9 cellular contexts compared by ENCODE assay signal in genomic region chr5:168793844-168794837, GRCh38.
A peak's percentile ranks its signal among the peaks of the same experiment; 100 is the strongest.
DNase-seq lines count a peak whose midpoint lies in the region; ATAC-seq, FAIRE-seq and TF ChIP-seq lines count a peak whose summit lies in the region.
"Had no signal": no experiment of that assay in that cellular context is flagged by ENCODE, and none has a peak within 500 bp of the region (broad histone marks: within the 10 kb centered on the region; RNA-seq: fewer than 3 reads in every experiment).

No MANE protein-coding gene starts in this region.

- peaks cover 2 to 64% of the 10 kb centered on the region in 2 experiments; a peak in 4 of 5 replicates for H3K27me3 ChIP-seq in HepG2 (ENCODE audit: control insufficient read depth in 1 of 2, insufficient read depth in 2 of 2, low read length in 2 of 2)
- no peaks in the 10 kb centered on the region for H3K27me3 ChIP-seq in upper lobe of right lung
- H3K27me3 ChIP-seq in neuronal stem cell (ENCODE audit: control insufficient read depth in 3 of 3, insufficient read depth in 3 of 3, low read depth in 1 of 3, low read length in 3 of 3) = no peaks in the 10 kb centered on the region

- H3K27ac Mint-ChIP-seq in activated naive CD4-positive, alpha-beta T cell treated with anti-CD3 and anti-CD28 coated beads, Interleukin-2, amount 50 U/mL, for 72 hours = peak overlapping the region in 1 of 2 donors; percentile 38
- no peak overlapping the region for H3K27ac Mint-ChIP-seq in activated naive CD4-positive, alpha-beta T cell treated with anti-CD3 and anti-CD28 coated beads, Interleukin-2, amount 10 ng/mL, durations not matched to agents 7 days and 5 days

- H3K36me3 ChIP-seq in HepG2 (replicated peaks in 1 of 2; ENCODE audit: control insufficient read depth in 1 of 2, insufficient read depth in 2 of 2, low read length in 2 of 2) = no peaks in the 10 kb centered on the region
- H3K36me3 ChIP-seq in upper lobe of right lung = no peaks in the 10 kb centered on the region
- no peaks in the 10 kb centered on the region for H3K36me3 ChIP-seq in neuronal stem cell (replicated peaks in 1 of 2; ENCODE audit: control insufficient read depth in 2 of 2, insufficient read depth in 2 of 2, low read length in 2 of 2)

- no TSS peak for BruUV-seq in HepG2 (replicated peaks; lab: Mats Ljungman, UMichigan)

- no peak overlapping the region for H3K23ac ChIP-seq in neuronal stem cell (ENCODE audit: low read depth, low read length, poor library complexity)

- H3K36me3 Mint-ChIP-seq in activated naive CD4-positive, alpha-beta T cell treated with anti-CD3 and anti-CD28 coated beads, Interleukin-2, amount 50 U/mL, for 72 hours = no peaks in the 10 kb centered on the region
- no peaks in the 10 kb centered on the region for H3K36me3 Mint-ChIP-seq in activated naive CD4-positive, alpha-beta T cell treated with anti-CD3 and anti-CD28 coated beads, Interleukin-2, amount 10 ng/mL, durations not matched to agents 7 days and 5 days

- H2AFZ ChIP-seq in HepG2 (ENCODE audit: low read length) (no peak overlapping the region), neuronal stem cell (ENCODE audit: low read length) (no peak overlapping the region)

- no peak overlapping the region for H2BK120ac ChIP-seq in neuronal stem cell (ENCODE audit: low read depth, low read length)

- CTCF ChIA-PET in activated naive CD4-positive, alpha-beta T cell treated with anti-CD3 and anti-CD28 coated beads, Interleukin-2, amount 10 ng/mL, durations not matched to agents 7 days and 5 days (lab: Charles Lee) = no interaction called here
- CTCF ChIA-PET in HepG2 (lab: Yijun Ruan, JAX; ENCODE audit: low intra/inter-chr PET ratio, low total read pairs) = no interaction called here

- no peak overlapping the region for H3K14ac ChIP-seq in neuronal stem cell (ENCODE audit: low read length)

- peaks cover 15% of the 10 kb centered on the region for H3K27me3 Mint-ChIP-seq in activated naive CD4-positive, alpha-beta T cell treated with anti-CD3 and anti-CD28 coated beads, Interleukin-2, amount 10 ng/mL, durations not matched to agents 7 days and 5 days

- peaks cover 10% of the 10 kb centered on the region for H3K4me1 Mint-ChIP-seq in activated naive CD4-positive, alpha-beta T cell treated with anti-CD3 and anti-CD28 coated beads, Interleukin-2, amount 10 ng/mL, durations not matched to agents 7 days and 5 days

- H3K79me1 ChIP-seq in neuronal stem cell (ENCODE audit: low read depth, low read length) = no peaks in the 10 kb centered on the region

- H3K9ac ChIP-seq in HepG2 (ENCODE audit: insufficient read depth, low read depth, low read length) (no peak overlapping the region), neuronal stem cell (ENCODE audit: low read depth, low read length, poor library complexity) (no peak overlapping the region)

- in situ Hi-C loops in HepG2 (cut with HindIII; ENCODE audit: extremely low pct_ligation_motif_present, low pct_unique_long_range_greater_than_20kb) = no loop called here

- no peak overlapping the region for H3K18ac ChIP-seq in neuronal stem cell (ENCODE audit: low read length)

- WGBS in HepG2 (ENCODE audit: low lambda C conversion rate) = 1% methylated on average over 13 of the region's 15 CpGs
- WGBS in neuronal stem cell (ENCODE audit: extremely low coverage in 2 of 2, insufficient read length in 2 of 2, insufficient replicate concordance in 1 of 2), 2 donors = no CpG with 5 or more reads among the region's 15 CpGs

- intact Hi-C loops in HepG2 (cut with micrococcal nuclease; ENCODE audit: unreplicated experiment) (no loop called here), upper lobe of right lung (cut with DNase I) (no loop called here)

- TF ChIP-seq CTCF in HepG2 (CRISPR knock-in tag; IDR thresholded peaks at IDR 0.05) = no peak
- TF ChIP-seq CTCF in upper lobe of right lung (IDR thresholded peaks at IDR 0.05) = no peak

- no peak overlapping the region for H2BK5ac ChIP-seq in neuronal stem cell (ENCODE audit: low read length)

- no peak overlapping the region for H4K8ac ChIP-seq in neuronal stem cell (ENCODE audit: low read depth, low read length)

- ATAC-seq in activated naive CD4-positive, alpha-beta T cell treated with anti-CD3 and anti-CD28 coated beads, Interleukin-2, amount 50 U/mL, for 72 hours = peak; percentile 75 to 79
- ATAC-seq in HepG2 = peak; percentile 50
- peak; percentile 85 for ATAC-seq in upper lobe of right lung
- no peak for ATAC-seq in GM18870 (IDR thresholded peaks at IDR 0.05; ENCODE audit: unreplicated experiment)

- H3K79me2 ChIP-seq in HepG2 (ENCODE audit: insufficient read depth, low read length) = no peaks in the 10 kb centered on the region

- H3K4me1 ChIP-seq in HepG2 (ENCODE audit: insufficient read depth, low read length) (no peaks in the 10 kb centered on the region), upper lobe of right lung (peaks cover 4% of the 10 kb centered on the region), neuronal stem cell (ENCODE audit: control insufficient read depth in 2 of 2, insufficient read depth in 1 of 2, low read depth in 1 of 2, low read length in 2 of 2) (peaks cover 11 to 13% of the 10 kb centered on the region in 2 donors)

- H3K9me3 Mint-ChIP-seq in activated naive CD4-positive, alpha-beta T cell treated with anti-CD3 and anti-CD28 coated beads, Interleukin-2, amount 50 U/mL, for 72 hours = no peaks in the 10 kb centered on the region
- H3K9me3 Mint-ChIP-seq in activated naive CD4-positive, alpha-beta T cell treated with anti-CD3 and anti-CD28 coated beads, Interleukin-2, amount 10 ng/mL, durations not matched to agents 7 days and 5 days = no peaks in the 10 kb centered on the region

- FAIRE-seq in HepG2 (lab: Jason Lieb, UNC) = no peak
- FAIRE-seq: G401.6 had no signal

- no peak overlapping the region for H3K27ac ChIP-seq in HepG2 (ENCODE audit: extremely low read length, insufficient read depth, low read length)
- H3K27ac ChIP-seq in upper lobe of right lung = no peak overlapping the region
- H3K27ac ChIP-seq in neuronal stem cell (replicated peaks; ENCODE audit: low read length) = no peak overlapping the region

- TF ChIP-seq POLR2A in HepG2 (IDR thresholded peaks at IDR 0.05; ENCODE audit: insufficient read depth in 1 of 2, low read depth in 2 of 2, low read length in 2 of 2) = no peak

- H3K4me2 ChIP-seq in HepG2 (ENCODE audit: low read depth, low read length) (no peak overlapping the region), neuronal stem cell (ENCODE audit: insufficient read depth, low read length, poor library complexity, severe bottlenecking) (no peak overlapping the region)

- H4K20me1 ChIP-seq in HepG2 (ENCODE audit: insufficient read depth, low read length) = no peaks in the 10 kb centered on the region

- DNase-seq in activated naive CD4-positive, alpha-beta T cell treated with anti-CD3 and anti-CD28 coated beads, Interleukin-2, amount 50 U/mL, for 72 hours (ENCODE audit: low spot score in 2 of 2) = peak; percentile 10 to 59
- DNase-seq in activated naive CD4-positive, alpha-beta T cell treated with anti-CD3 and anti-CD28 coated beads, Interleukin-2, amount 10 ng/mL, durations not matched to agents 7 days and 5 days = no peak
- DNase-seq in amniotic epithelial cell (ENCODE audit: low read depth) = peak; percentile 81
- peak; percentile 33 for DNase-seq in HepG2 (ENCODE audit: low spot score)
- peak; percentile 78 for DNase-seq in upper lobe of right lung
- DNase-seq in neuronal stem cell (ENCODE audit: low spot score) = no peak
- DNase-seq in LoVo (ENCODE audit: low spot score) = no peak

- H3K9me3 ChIP-seq in HepG2 (ENCODE audit: low read length) = no peaks in the 10 kb centered on the region
- no peaks in the 10 kb centered on the region for H3K9me3 ChIP-seq in upper lobe of right lung
- H3K9me3 ChIP-seq in neuronal stem cell (replicated peaks in 1 of 2; ENCODE audit: control insufficient read depth in 2 of 2, insufficient read depth in 1 of 2, low read depth in 1 of 2, low read length in 2 of 2) = no peaks in the 10 kb centered on the region

- POLR2A ChIA-PET in HepG2 (lab: Yijun Ruan, JAX) = no interaction called here

- TF ChIP-seq EP300 in HepG2 (IDR thresholded peaks at IDR 0.05; ENCODE audit: low read depth in 2 of 2, low read length in 2 of 2) (no peak), HepG2 (CRISPR knock-in tag; IDR thresholded peaks at IDR 0.05; ENCODE audit: borderline replicate concordance) (no peak)

- no peak overlapping the region for H3K4ac ChIP-seq in neuronal stem cell (ENCODE audit: low read length)

- H4K91ac ChIP-seq in neuronal stem cell (ENCODE audit: low read depth, low read length, poor library complexity) = no peak overlapping the region

- no peak overlapping the region for H2BK15ac ChIP-seq in neuronal stem cell (ENCODE audit: low read length)

- no peak overlapping the region for H2AK5ac ChIP-seq in neuronal stem cell (ENCODE audit: low read depth, low read length)

- H3K4me3 ChIP-seq in HepG2 (replicated peaks in 1 of 3; ENCODE audit: insufficient read depth in 1 of 3, low read depth in 2 of 3, low read length in 3 of 3) (no peak overlapping the region), upper lobe of right lung (no peak overlapping the region), neuronal stem cell (ENCODE audit: low read length in 2 of 2) (no peak overlapping the region)

- no peak overlapping the region for H2BK12ac ChIP-seq in neuronal stem cell (ENCODE audit: low read length)

- TF ChIP-seq RAD21 in HepG2 (CRISPR knock-in tag; IDR thresholded peaks at IDR 0.05) = no peak

- no peak overlapping the region for H3K4me3 Mint-ChIP-seq in activated naive CD4-positive, alpha-beta T cell treated with anti-CD3 and anti-CD28 coated beads, Interleukin-2, amount 10 ng/mL, durations not matched to agents 7 days and 5 days

TF ChIP-seq in HepG2, 621 proteins besides CTCF, POLR2A, EP300 and RAD21 (continues in another document):
- TF ChIP-seq, protein P1, sequence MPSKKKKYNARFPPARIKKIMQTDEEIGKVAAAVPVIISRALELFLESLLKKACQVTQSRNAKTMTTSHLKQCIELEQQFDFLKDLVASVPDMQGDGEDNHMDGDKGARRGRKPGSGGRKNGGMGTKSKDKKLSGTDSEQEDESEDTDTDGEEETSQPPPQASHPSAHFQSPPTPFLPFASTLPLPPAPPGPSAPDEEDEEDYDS (CRISPR knock-in tag; IDR thresholded peaks at IDR 0.05) = no peak
- TF ChIP-seq CEBPB (IDR thresholded peaks at IDR 0.05; ENCODE audit: borderline replicate concordance, low read depth, low read length) (peak; percentile 82; the same call in 1 of the 2 replicates), ZNF33B (CRISPR knock-in tag; IDR thresholded peaks at IDR 0.05) (no peak), WIZ (CRISPR knock-in tag; IDR thresholded peaks at IDR 0.05) (no peak), CREB1 (IDR thresholded peaks at IDR 0.05) (peak; percentile 36; the same call in 1 of the 2 replicates), CREB1 (CRISPR knock-in tag; IDR thresholded peaks at IDR 0.05) (no peak), THAP8 (CRISPR knock-in tag; IDR thresholded peaks at IDR 0.05; ENCODE audit: borderline replicate concordance) (no peak), CREM (IDR thresholded peaks at IDR 0.05) (no peak), CREM (CRISPR knock-in tag; IDR thresholded peaks at IDR 0.05) (no peak)

Comparison
In these comparisons a context has a peak if more than half of its experiments do, and no peak if none do; other contexts are left out.
1. DNase-seq: peak in activated naive CD4-positive, alpha-beta T cell treated with anti-CD3 and anti-CD28 coated beads, Interleukin-2, amount 50 U/mL, for 72 hours (2 of 2), amniotic epithelial cell (single experiment), HepG2 (single experiment) and upper lobe of right lung (single experiment); none in activated naive CD4-positive, alpha-beta T cell treated with anti-CD3 and anti-CD28 coated beads, Interleukin-2, amount 10 ng/mL, durations not matched to agents 7 days and 5 days (single experiment), neuronal stem cell (single experiment) and LoVo (single experiment).